14 cellular contexts compared by ENCODE assay signal in genomic region chr12:5170894-5171293, GRCh38.
"Had no signal": no experiment of that assay in that cellular context is flagged by ENCODE, and none has a peak within 500 bp of the region (broad histone marks: within the 10 kb centered on the region; RNA-seq: fewer than 3 reads in every experiment).

No MANE protein-coding gene starts in this region.

- H3K9ac ChIP-seq: parathyroid adenoma had no signal

- H3K27me3 ChIP-seq: neutrophil had no signal

- ATAC-seq: activated CD4-positive, alpha-beta T cell treated with anti-CD3 and anti-CD28 coated beads for 36 hours; activated CD8-positive, alpha-beta T cell treated with anti-CD3 and anti-CD28 coated beads for 36 hours; activated naive CD4-positive, alpha-beta T cell treated with anti-CD3 and anti-CD28 coated beads, Interleukin-2, amount 50 U/mL, for 72 hours; activated T-cell treated with anti-CD3 and anti-CD28 coated beads, Interleukin-2, amount 50 U/mL, for 4 hours; naive thymus-derived CD8-positive, alpha-beta T cell; stimulated activated naive CD8-positive, alpha-beta T cell treated with anti-CD3 and anti-CD28 coated beads, Interleukin-15, Interleukin-2, amounts not matched to agents 100 U/mL and 50 U/mL, for 24 hours had no signal

- H3K27ac ChIP-seq: neutrophil, parathyroid adenoma had no signal

- H3K4me1 ChIP-seq: parathyroid adenoma had no signal

- DNase-seq: activated CD4-positive, alpha-beta T cell treated with anti-CD3 and anti-CD28 coated beads for 36 hours; activated CD8-positive, alpha-beta T cell treated with anti-CD3 and anti-CD28 coated beads for 36 hours; activated effector memory CD4-positive, alpha-beta T cell treated with anti-CD3 and anti-CD28 coated beads, Interleukin-2, amount 50 U/mL, for 16 hours; activated T-cell treated with anti-CD3 and anti-CD28 coated beads, Interleukin-2, amount 50 U/mL, for 4 hours; amniotic stem cell; effector CD8-positive, alpha-beta T cell; foreskin fibroblast; naive thymus-derived CD8-positive, alpha-beta T cell; retina; small intestine; stimulated activated naive CD8-positive, alpha-beta T cell treated with anti-CD3 and anti-CD28 coated beads, Interleukin-15, Interleukin-2, amounts not matched to agents 100 U/mL and 50 U/mL, for 24 hours had no signal

- H3K9me3 ChIP-seq: neutrophil had no signal

- H3K36me3 ChIP-seq: neutrophil had no signal
